8 cellular contexts compared by ENCODE assay signal in genomic region chrX:10098235-10098819, GRCh38. TPM values are rescaled to one million over a fixed set of nuclear protein-coding genes. Genes with fewer than 3 reads are reported as not detected.
A peak's percentile ranks its signal among the peaks of the same experiment; 100 is the strongest.
DNase-seq lines count a peak whose midpoint lies in the region; TF ChIP-seq lines count a peak whose summit lies in the region.

No MANE protein-coding gene starts in this region.

- CTCF ChIA-PET in PC-9 (lab: Charles Lee) = no interaction called here

- H2BK5ac ChIP-seq in trophoblast cell (ENCODE audit: low read depth, low read length, poor library complexity) = no peak overlapping the region

- no peaks in the 10 kb centered on the region for H3K9me2 ChIP-seq in PC-9 (ENCODE audit: insufficient read depth)

- H3K4me3 ChIP-seq in BLaER1 (peak overlapping the region; percentile 62), adipocyte (ENCODE audit: low read length) (peak overlapping the region; percentile 78), PC-9 (no peak overlapping the region), trophoblast cell (ENCODE audit: low read depth, low read length) (no peak overlapping the region)

- no peak overlapping the region for H3K14ac ChIP-seq in trophoblast cell (ENCODE audit: low read length)

- no peak overlapping the region for H4K8ac ChIP-seq in trophoblast cell (ENCODE audit: low read depth, low read length)

- no peaks in the 10 kb centered on the region for H3K79me1 ChIP-seq in trophoblast cell (ENCODE audit: low read length)

- H3K4me2 ChIP-seq in BLaER1 (peak overlapping the region; percentile 80), PC-9 (no peak overlapping the region), trophoblast cell (ENCODE audit: low read length) (no peak overlapping the region)

- H3K4ac ChIP-seq in trophoblast cell (ENCODE audit: low read depth, low read length) = no peak overlapping the region

- H3K23ac ChIP-seq in trophoblast cell (ENCODE audit: low read length) = no peak overlapping the region

- H2AK5ac ChIP-seq in trophoblast cell (ENCODE audit: low read length) = no peak overlapping the region

- DNase-seq in GM20000 (ENCODE audit: low spot score) (peak; percentile 57), adipocyte (ENCODE audit: low read depth) (no peak), PC-9 (no peak), NCI-H2227 (lab: John Stamatoyannopoulos, UW; ENCODE audit: unreplicated experiment) (no peak), trophoblast cell (no peak)
- peak in 2 of 3 donors; percentile 28 to 49 for DNase-seq in stimulated activated CD4-positive, alpha-beta T cell treated with anti-CD3 and anti-CD28 coated beads, Interleukin-12 subunit alpha, Interleukin-12 subunit beta, amount 100 ng/mL, for 48 hours (ENCODE audit: low read depth in 2 of 3, low spot score in 1 of 3)

- H3K36me3 ChIP-seq in BLaER1 = peaks cover 33% of the 10 kb centered on the region
- H3K36me3 ChIP-seq in KOPT-K1 (ENCODE audit: insufficient read depth, low read length) = 0 out of 2 replicates have a peak, but pooled peaks cover 6% of the 10 kb centered on the region
- no peaks in the 10 kb centered on the region for H3K36me3 ChIP-seq in adipocyte (ENCODE audit: control insufficient read depth, insufficient read depth, low read length, severe bottlenecking)
- H3K36me3 ChIP-seq in PC-9 (ENCODE audit: low read depth) = no peaks in the 10 kb centered on the region
- H3K36me3 ChIP-seq in trophoblast cell (ENCODE audit: control insufficient read depth in 1 of 2, insufficient read depth in 2 of 2, low read length in 2 of 2) = peaks cover 26 to 37% of the 10 kb centered on the region in 2 experiments

- no TSS peak for BruUV-seq in PC-9 (replicated peaks; lab: Mats Ljungman, UMichigan)

- H4K91ac ChIP-seq in trophoblast cell (ENCODE audit: low read depth, low read length) = no peak overlapping the region

- POLR2A ChIA-PET in PC-9 (lab: Charles Lee; ENCODE audit: unreplicated experiment) = no interaction called here

- H3K27me3 ChIP-seq in BLaER1 (no peaks in the 10 kb centered on the region), adipocyte (replicated peaks; ENCODE audit: control insufficient read depth, insufficient read depth, low read length) (no peaks in the 10 kb centered on the region), PC-9 (ENCODE audit: insufficient read depth, low read depth) (no peaks in the 10 kb centered on the region), trophoblast cell (ENCODE audit: insufficient read depth, low read length) (no peaks in the 10 kb centered on the region)

- H3K9ac ChIP-seq in BLaER1 (peak overlapping the region; percentile 75), adipocyte (ENCODE audit: low read length) (peak overlapping the region; percentile 80), trophoblast cell (ENCODE audit: low read length) (no peak overlapping the region)

- H4K20me1 ChIP-seq in BLaER1 (no peaks in the 10 kb centered on the region), PC-9 (ENCODE audit: insufficient read depth) (no peaks in the 10 kb centered on the region)

- H3K9me3 ChIP-seq in BLaER1 (peaks cover 3% of the 10 kb centered on the region; the same call in 1 of the 2 replicates), KOPT-K1 (ENCODE audit: insufficient read depth, low read length, poor library complexity, severe bottlenecking) (no peaks in the 10 kb centered on the region), adipocyte (ENCODE audit: control insufficient read depth, low read length) (no peaks in the 10 kb centered on the region), PC-9 (ENCODE audit: insufficient read depth, low read depth) (no peaks in the 10 kb centered on the region), trophoblast cell (ENCODE audit: insufficient read depth, low read depth, low read length) (no peaks in the 10 kb centered on the region)

- H3F3A ChIP-seq in PC-9 (ENCODE audit: insufficient read depth, low read depth) = no peaks in the 10 kb centered on the region

- H3K79me2 ChIP-seq in PC-9 (ENCODE audit: low read depth) (no peaks in the 10 kb centered on the region), trophoblast cell (ENCODE audit: control insufficient read depth, insufficient read depth, low read length, poor library complexity) (no peaks in the 10 kb centered on the region)

- no CpG with 5 or more reads among the region's 12 CpGs for WGBS in trophoblast cell (ENCODE audit: extremely low coverage, insufficient coverage, insufficient read length)

- no peak overlapping the region for H3K18ac ChIP-seq in trophoblast cell (ENCODE audit: low read length)

- H2BK120ac ChIP-seq in trophoblast cell (ENCODE audit: insufficient read depth, low read length, poor library complexity) = no peak overlapping the region

- no peak overlapping the region for H2BK12ac ChIP-seq in trophoblast cell (ENCODE audit: low read length)

- H2AFZ ChIP-seq in PC-9 = no peak overlapping the region
- H2AFZ ChIP-seq in trophoblast cell (ENCODE audit: insufficient read depth, low read length, poor library complexity) = no peak overlapping the region

- H3K4me1 ChIP-seq in BLaER1 (peaks cover 74% of the 10 kb centered on the region), adipocyte (ENCODE audit: control insufficient read depth, insufficient read depth, low read length) (peaks cover 14% of the 10 kb centered on the region), PC-9 (replicated peaks; ENCODE audit: insufficient read depth) (no peaks in the 10 kb centered on the region), trophoblast cell (ENCODE audit: control insufficient read depth in 1 of 2, insufficient read depth in 2 of 2, low read length in 2 of 2) (peaks cover 3 to 5% of the 10 kb centered on the region in 2 experiments)

- no peak overlapping the region for H4K12ac ChIP-seq in trophoblast cell (ENCODE audit: low read depth, low read length)

- TF ChIP-seq CTCF in GM20000 (IDR thresholded peaks at IDR 0.05; ENCODE audit: extremely low read depth, missing control alignments) (no peak), PC-9 (conservative IDR thresholded peaks at IDR 0.05) (no peak)

- H3K27ac ChIP-seq in BLaER1 (peak overlapping the region; percentile 69), KOPT-K1 (ENCODE audit: low read depth, low read length, poor library complexity, severe bottlenecking) (peak overlapping the region; percentile 73), PC-9 (no peak overlapping the region), trophoblast cell (ENCODE audit: low read depth, low read length) (no peak overlapping the region)

- intact Hi-C loops in PC-9 (cut with micrococcal nuclease; ENCODE audit: unreplicated experiment) = no loop called here

RNA-seq across cellular contexts. Expression of gene CLCN4, which starts 58.4 kb away (rescaled TPM):
- total RNA-seq in PC-9 (2021) = 3.1 and 4.4 TPM in 2 replicates
- polyA plus RNA-seq in trophoblast cell (2013) = 1.4 TPM in 2 replicates

Comparison
In these comparisons a context has a peak if more than half of its experiments do, and no peak if none do; other contexts are left out.
1. H3K27ac ChIP-seq: peak in BLaER1 (single experiment) and KOPT-K1 (single experiment); none in PC-9 (single experiment) and trophoblast cell (single experiment).
2. H3K4me3 ChIP-seq: peak in BLaER1 (single experiment) and adipocyte (single experiment); none in PC-9 (single experiment) and trophoblast cell (single experiment).
3. DNase-seq: peak in GM20000 (single experiment) and stimulated activated CD4-positive, alpha-beta T cell treated with anti-CD3 and anti-CD28 coated beads, Interleukin-12 subunit alpha, Interleukin-12 subunit beta, amount 100 ng/mL, for 48 hours (2 of 3); none in adipocyte (single experiment), PC-9 (0 of 2), NCI-H2227 (single experiment) and trophoblast cell (0 of 2).